7 cellular contexts compared by ENCODE assay signal in genomic region chr16:74373847-74374184, GRCh38. TPM values are rescaled to one million over a fixed set of nuclear protein-coding genes. Genes with fewer than 3 reads are reported as not detected.
"Had no signal": no experiment of that assay in that cellular context is flagged by ENCODE, and none has a peak within 500 bp of the region (broad histone marks: within the 10 kb centered on the region; RNA-seq: fewer than 3 reads in every experiment).

No MANE protein-coding gene starts in this region.

RNA-seq across cellular contexts. Expression of gene NPIPB15, which starts 2.3 kb away (rescaled TPM):
- total RNA-seq: occipital lobe, upper lobe of right lung had no signal
- polyA plus RNA-seq: neural cell had no signal

RNA-seq across cellular contexts. Expression of gene CLEC18B, which starts 47.5 kb away (rescaled TPM):
- total RNA-seq: pulmonary artery endothelial cell, right atrium auricular region, upper lobe of right lung, urinary bladder had no signal
- polyA plus RNA-seq: naive thymus-derived CD4-positive, alpha-beta T cell had no signal
